ENCODE assay signal across 11 cellular contexts in genomic region chr1:241323510-241323909, GRCh38. TPM values are rescaled to one million over a fixed set of nuclear protein-coding genes. Genes with fewer than 3 reads are reported as not detected.
DNase-seq lines count a peak whose midpoint lies in the region; ATAC-seq and TF ChIP-seq lines count a peak whose summit lies in the region.
"Had no signal": no experiment of that assay in that cellular context is flagged by ENCODE, and none has a peak within 500 bp of the region (broad histone marks: within the 10 kb centered on the region; RNA-seq: fewer than 3 reads in every experiment).

No MANE protein-coding gene starts in this region.

- POLR2A ChIA-PET in HCT116 (lab: Charles Lee), result no interaction called here

- ATAC-seq in HCT116 (no peak), HG03439 (IDR thresholded peaks at IDR 0.05; ENCODE audit: unreplicated experiment) (no peak), omental fat pad (ENCODE audit: low FRiP score) (no peak), HG02588 (IDR thresholded peaks at IDR 0.05; ENCODE audit: unreplicated experiment) (no peak)

- DNase-seq in AG20443 (ENCODE audit: low spot score) (peak; percentile 56), HCT116 (ENCODE audit: low read depth, low spot score) (no peak), UCSD-AML1 (lab: John Stamatoyannopoulos, UW; ENCODE audit: unreplicated experiment) (peak; percentile 8), hepatocyte (ENCODE audit: low spot score) (peak; percentile 70), hypothalamus (lab: John Stamatoyannopoulos, UW) (no peak), omental fat pad (ENCODE audit: low spot score) (no peak)
- DNase-seq: thyroid gland had no signal

- H3K4me3 ChIP-seq in HCT116 (replicated peaks in 1 of 2; ENCODE audit: low read depth in 1 of 2, low read length in 2 of 2) (no peak overlapping the region), hepatocyte (no peak overlapping the region)
- H3K4me3 ChIP-seq: prostate gland, thyroid gland had no signal

- TF ChIP-seq CTCF in HCT116 (IDR thresholded peaks at IDR 0.05 in 2 of 3, conservative IDR thresholded peaks at IDR 0.05 in 1 of 3; ENCODE audit: borderline replicate concordance in 1 of 3, insufficient read depth in 1 of 3, low read depth in 2 of 3, low read length in 2 of 3) (no peak), hepatocyte (IDR thresholded peaks at IDR 0.05; ENCODE audit: poor library complexity) (no peak), omental fat pad (IDR thresholded peaks at IDR 0.05) (no peak)

- H4K20me1 ChIP-seq in HCT116 (ENCODE audit: insufficient read depth) (no peaks in the 10 kb centered on the region), hepatocyte (ENCODE audit: insufficient read depth, poor library complexity, severe bottlenecking) (no peaks in the 10 kb centered on the region)

- RAD21 ChIA-PET in HCT116 (lab: Charles Lee; ENCODE audit: low non-redundant PET in 1 of 2, low total read pairs in 2 of 2, uncharacterized antibody in 2 of 2, unreplicated experiment in 2 of 2), result no interaction called here

- no peaks in the 10 kb centered on the region for H3K79me2 ChIP-seq in HCT116 (ENCODE audit: insufficient read depth, low read length)
- H3K79me2 ChIP-seq in hepatocyte, result no peaks in the 10 kb centered on the region

- TF ChIP-seq RAD21 in HCT116 (IDR thresholded peaks at IDR 0.05; ENCODE audit: low read depth), result no peak

- no peak overlapping the region for H3K9ac ChIP-seq in HCT116 (ENCODE audit: low read length)

- intact Hi-C loops in HCT116 (cut with micrococcal nuclease), result no loop called here

- TF ChIP-seq POLR2A in HCT116 (IDR thresholded peaks at IDR 0.05; ENCODE audit: borderline replicate concordance, extremely low read depth, insufficient read depth, insufficient read length), result no peak

- no peaks in the 10 kb centered on the region for H3K36me3 ChIP-seq in HCT116 (ENCODE audit: control insufficient read depth in 1 of 2, insufficient read depth in 2 of 2, low read length in 2 of 2)
- no peaks in the 10 kb centered on the region for H3K36me3 ChIP-seq in hepatocyte (replicated peaks; ENCODE audit: insufficient read depth, low read depth)
- H3K36me3 ChIP-seq: prostate gland, thyroid gland had no signal

- H3K4me2 ChIP-seq in HCT116 (ENCODE audit: low read length) (no peak overlapping the region), hepatocyte (no peak overlapping the region)

- no peaks in the 10 kb centered on the region for H3K27me3 ChIP-seq in HCT116 (ENCODE audit: insufficient read depth, low read length)
- no peaks in the 10 kb centered on the region for H3K27me3 ChIP-seq in hepatocyte
- H3K27me3 ChIP-seq: thyroid gland had no signal

- H3K4me1 ChIP-seq in HCT116 (ENCODE audit: control insufficient read depth in 1 of 2, insufficient read depth in 2 of 2, low read length in 2 of 2) (no peaks in the 10 kb centered on the region), hepatocyte (ENCODE audit: insufficient read depth) (no peaks in the 10 kb centered on the region)
- H3K4me1 ChIP-seq: prostate gland, thyroid gland had no signal

- H3K9me2 ChIP-seq in HCT116 (ENCODE audit: insufficient read depth) (no peaks in the 10 kb centered on the region), hepatocyte (replicated peaks; ENCODE audit: insufficient read depth) (no peaks in the 10 kb centered on the region)

- CTCF ChIA-PET in HCT116 (lab: Charles Lee), result no interaction called here

- H2AFZ ChIP-seq in HCT116 (ENCODE audit: low read depth, low read length, poor library complexity, severe bottlenecking) (no peak overlapping the region), hepatocyte (no peak overlapping the region)

- H3K27ac ChIP-seq in HCT116 (ENCODE audit: low read depth, low read length) (no peak overlapping the region), hepatocyte (no peak overlapping the region)
- H3K27ac ChIP-seq: epithelial cell of prostate, prostate gland, thyroid gland had no signal

- no peaks in the 10 kb centered on the region for H3K9me3 ChIP-seq in HCT116 (ENCODE audit: control insufficient read depth in 1 of 2, insufficient read depth in 1 of 2, low read depth in 1 of 2, low read length in 2 of 2)
- no peaks in the 10 kb centered on the region for H3K9me3 ChIP-seq in hepatocyte (ENCODE audit: low read depth)
- H3K9me3 ChIP-seq: prostate gland, thyroid gland had no signal

- WGBS in hepatocyte (ENCODE audit: low lambda C conversion rate, missing lambda C conversion rate), result 22% methylated on average over 5 of the region's 5 CpGs

- BruUV-seq in HCT116 (replicated peaks; lab: Mats Ljungman, UMichigan), result no TSS peak

TF ChIP-seq in HCT116, 20 proteins besides CTCF, POLR2A, EP300 and RAD21:
- TF ChIP-seq REST (IDR thresholded peaks at IDR 0.05; ENCODE audit: low read depth), result peak; percentile 56
- no peak for TF ChIP-seq JUND (IDR thresholded peaks at IDR 0.05)
- peak; percentile 30 for TF ChIP-seq TCF7L2 (IDR thresholded peaks at IDR 0.05; ENCODE audit: borderline replicate concordance, extremely low read depth, insufficient read depth, insufficient read length)

RNA-seq across cellular contexts. Expression of gene RGS7, which starts 33.5 kb away (rescaled TPM):
- not detected for total RNA-seq in HCT116 (2021; ENCODE audit: unreplicated experiment)
- polyA plus RNA-seq in HCT116 (2012), result not detected in 2 replicates
- total RNA-seq in hepatocyte, result 0.73 and 1.1 TPM in 2 replicates
- 0.22 TPM in 1 of 2 replicates, not detected in the other for polyA plus RNA-seq in hepatocyte
- under 1 TPM in 1 of 4 donors, not detected in 3; 0.47 TPM for total RNA-seq in omental fat pad

Comparison
In these comparisons a context has a peak if more than half of its experiments do, and no peak if none do; other contexts are left out.
1. DNase-seq: peak in AG20443 (single experiment), UCSD-AML1 (single experiment) and hepatocyte (single experiment); none in HCT116 (single experiment), hypothalamus (0 of 51) and omental fat pad (single experiment).